15 cellular contexts compared by ENCODE assay signal in the genomic region with DNA sequence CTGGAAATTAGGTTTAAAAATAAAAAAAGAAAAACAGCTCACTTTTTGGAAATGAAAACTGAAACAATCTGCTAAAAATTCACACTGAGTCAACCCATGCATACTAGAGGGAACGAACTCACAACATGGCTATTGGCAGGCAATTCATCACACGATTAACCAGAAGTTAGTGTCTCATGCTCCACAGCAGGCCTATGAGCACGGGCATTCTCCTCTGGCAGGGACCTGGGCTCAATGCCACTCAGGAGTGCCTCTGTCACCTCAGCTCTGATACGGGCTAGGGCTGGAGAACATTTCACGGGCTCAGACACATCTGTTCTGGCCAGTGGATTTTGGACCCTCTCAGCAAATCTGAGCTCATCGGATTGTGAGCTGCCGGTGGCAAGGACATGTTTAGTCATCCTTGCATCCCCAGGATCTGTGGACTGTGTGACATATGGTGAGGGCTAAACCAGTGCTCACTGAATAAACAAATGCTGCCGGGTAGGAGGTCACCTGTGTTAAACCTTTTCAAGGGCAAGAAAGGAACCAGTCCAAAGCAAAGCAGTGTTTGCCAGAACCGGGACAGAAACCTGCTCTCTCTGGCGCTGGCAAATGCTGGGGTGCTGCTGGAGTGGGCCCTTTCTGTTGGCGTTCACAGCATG. TPM values are rescaled to one million over a fixed set of nuclear protein-coding genes. Genes with fewer than 3 reads are reported as not detected.
DNase-seq lines count a peak whose midpoint lies in the region; ATAC-seq lines count a peak whose summit lies in the region.
"Had no signal": no experiment of that assay in that cellular context is flagged by ENCODE, and none has a peak within 500 bp of the region (broad histone marks: within the 10 kb centered on the region; RNA-seq: fewer than 3 reads in every experiment).

No MANE protein-coding gene starts in this region.

- H2AFZ ChIP-seq in mesenchymal stem cell (ENCODE audit: low read depth, low read length): no peak overlapping the region

- H3K9ac ChIP-seq in mesenchymal stem cell (ENCODE audit: low read length): peak overlapping the region; percentile 8
- H3K9ac ChIP-seq: KMS-11 had no signal

- H3K27ac ChIP-seq in cingulate gyrus (ENCODE audit: low read depth, low read length) (peak overlapping the region; percentile 52), mesenchymal stem cell (ENCODE audit: low read length, poor library complexity, severe bottlenecking) (no peak overlapping the region)
- H3K27ac ChIP-seq: KMS-11, neutrophil had no signal

- H3K4me1 Mint-ChIP-seq in stimulated activated naive CD8-positive, alpha-beta T cell treated with anti-CD3 and anti-CD28 coated beads, Interleukin-15, amount 100 ng/mL, for 72 hours: no peaks in the 10 kb centered on the region
- H3K4me1 Mint-ChIP-seq: B cell had no signal

- no peak overlapping the region for H3K4ac ChIP-seq in mesenchymal stem cell (ENCODE audit: low read depth in 1 of 2, low read length in 2 of 2)

- no peaks in the 10 kb centered on the region for H3K9me3 ChIP-seq in mesenchymal stem cell (ENCODE audit: control insufficient read depth, low read length)
- H3K9me3 ChIP-seq: neutrophil had no signal

- WGBS in mesenchymal stem cell: 90% methylated on average over 11 of the region's 11 CpGs

- H2BK12ac ChIP-seq in mesenchymal stem cell (ENCODE audit: low read length in 2 of 2): no peak overlapping the region

- no peak overlapping the region for H3K18ac ChIP-seq in mesenchymal stem cell (ENCODE audit: low read depth in 1 of 2, low read length in 2 of 2)

- H4K8ac ChIP-seq in mesenchymal stem cell (ENCODE audit: low read length): no peak overlapping the region

- H2BK5ac ChIP-seq in mesenchymal stem cell (ENCODE audit: low read depth, low read length, poor library complexity, severe bottlenecking): no peak overlapping the region

- H2BK15ac ChIP-seq in mesenchymal stem cell (ENCODE audit: low read depth, poor library complexity, severe bottlenecking): no peak overlapping the region

- no peak for DNase-seq in stimulated activated naive CD8-positive, alpha-beta T cell treated with anti-CD3 and anti-CD28 coated beads, Interleukin-15, Interleukin-2, amounts not matched to agents 100 U/mL and 50 U/mL, for 24 hours
- DNase-seq in stimulated activated naive CD8-positive, alpha-beta T cell treated with anti-CD3 and anti-CD28 coated beads, Interleukin-15, amount 100 ng/mL, for 72 hours: no peak
- DNase-seq in mesenchymal stem cell (no peak), SHP77 treated with DMSO at 0.1 percent for 48 hours (lab: John Stamatoyannopoulos, UW) (no peak), germinal center (ENCODE audit: low spot score) (no peak), DMS153 treated with DMSO at 0.1 percent for 48 hours (lab: John Stamatoyannopoulos, UW; ENCODE audit: unreplicated experiment) (no peak)
- DNase-seq: activated CD4-positive, alpha-beta T cell treated with anti-CD3 and anti-CD28 coated beads for 4 hours; activated naive CD4-positive, alpha-beta T cell; NCI-H2029; SW 1271 had no signal

- no peak overlapping the region for H2AK5ac ChIP-seq in mesenchymal stem cell (ENCODE audit: low read length, severe bottlenecking)

- no peak overlapping the region for H2BK120ac ChIP-seq in mesenchymal stem cell (ENCODE audit: low read depth, low read length)

- no peak overlapping the region for H3K4me3 Mint-ChIP-seq in stimulated activated naive CD8-positive, alpha-beta T cell treated with anti-CD3 and anti-CD28 coated beads, Interleukin-15, amount 100 ng/mL, for 72 hours
- H3K4me3 Mint-ChIP-seq: B cell had no signal

- H3K9me3 Mint-ChIP-seq in stimulated activated naive CD8-positive, alpha-beta T cell treated with anti-CD3 and anti-CD28 coated beads, Interleukin-15, amount 100 ng/mL, for 72 hours: no peaks in the 10 kb centered on the region

- no peak overlapping the region for H3K4me2 ChIP-seq in mesenchymal stem cell (ENCODE audit: low read length, poor library complexity, severe bottlenecking)
- H3K4me2 ChIP-seq: KMS-11 had no signal

- H3K4me3 ChIP-seq in mesenchymal stem cell (ENCODE audit: insufficient read depth in 1 of 2, low read depth in 1 of 2, low read length in 2 of 2): no peak overlapping the region

- peaks cover 22% of the 10 kb centered on the region for H3K79me1 ChIP-seq in mesenchymal stem cell (replicated peaks; ENCODE audit: low read length, poor library complexity, severe bottlenecking)

- peaks cover 49 to 96% of the 10 kb centered on the region in 2 experiments for H3K36me3 ChIP-seq in mesenchymal stem cell (ENCODE audit: control insufficient read depth in 1 of 2, insufficient read depth in 2 of 2, low read depth in 1 of 2, low read length in 2 of 2)

- peak; percentile 19 for ATAC-seq in stimulated activated naive CD8-positive, alpha-beta T cell treated with anti-CD3 and anti-CD28 coated beads, Interleukin-15, Interleukin-2, amounts not matched to agents 100 U/mL and 50 U/mL, for 24 hours
- ATAC-seq in stimulated activated naive CD8-positive, alpha-beta T cell treated with anti-CD3 and anti-CD28 coated beads, Interleukin-15, amount 100 ng/mL, for 72 hours: no peak
- no peak for ATAC-seq in HG03095 (IDR thresholded peaks at IDR 0.05; ENCODE audit: unreplicated experiment)

- H3K14ac ChIP-seq in mesenchymal stem cell (ENCODE audit: low read length in 2 of 2): no peak overlapping the region

- no peaks in the 10 kb centered on the region for H3K27me3 Mint-ChIP-seq in stimulated activated naive CD8-positive, alpha-beta T cell treated with anti-CD3 and anti-CD28 coated beads, Interleukin-15, amount 100 ng/mL, for 72 hours
- H3K27me3 Mint-ChIP-seq: B cell had no signal

- H3K4me1 ChIP-seq in mesenchymal stem cell (ENCODE audit: control insufficient read depth, insufficient read depth, low read depth, low read length): no peaks in the 10 kb centered on the region

- H3K23ac ChIP-seq in mesenchymal stem cell (ENCODE audit: low read length in 2 of 2): no peak overlapping the region

- H3K27ac Mint-ChIP-seq in stimulated activated naive CD8-positive, alpha-beta T cell treated with anti-CD3 and anti-CD28 coated beads, Interleukin-15, amount 100 ng/mL, for 72 hours: no peak overlapping the region
- H3K27ac Mint-ChIP-seq: B cell had no signal

- H3K27me3 ChIP-seq in mesenchymal stem cell (ENCODE audit: control insufficient read depth in 1 of 2, insufficient read depth in 1 of 2, low read length in 2 of 2): no peaks in the 10 kb centered on the region
- H3K27me3 ChIP-seq: neutrophil had no signal

- no peak overlapping the region for H4K91ac ChIP-seq in mesenchymal stem cell (ENCODE audit: low read length)

RNA-seq across cellular contexts. Expression of gene POLR3A, which starts 40.1 kb away (rescaled TPM):
- 8.4 TPM for polyA plus RNA-seq in mesenchymal stem cell (2013, experiment 1 of 2)
- polyA plus RNA-seq in mesenchymal stem cell (2013, experiment 2 of 2): 8.7 TPM

RNA-seq across cellular contexts. Expression of gene RPS24, which starts 44.5 kb away (rescaled TPM):
- 3,857 TPM for polyA plus RNA-seq in mesenchymal stem cell (2013, experiment 1 of 2)
- polyA plus RNA-seq in mesenchymal stem cell (2013, experiment 2 of 2): 3,991 TPM
